ENCODE assay signal across 17 cellular contexts in genomic region chr4:37699874-37700481, GRCh38. TPM values are rescaled to one million over a fixed set of nuclear protein-coding genes. Genes with fewer than 3 reads are reported as not detected.
DNase-seq lines count a peak whose midpoint lies in the region; ATAC-seq, FAIRE-seq and TF ChIP-seq lines count a peak whose summit lies in the region.
"Had no signal": no experiment of that assay in that cellular context is flagged by ENCODE, and none has a peak within 500 bp of the region (broad histone marks: within the 10 kb centered on the region; RNA-seq: fewer than 3 reads in every experiment).

No MANE protein-coding gene starts in this region.

- ATAC-seq in HepG2 (peak; percentile 57), right lobe of liver (no peak), left colon (peak; percentile 98)
- ATAC-seq: HCT116 had no signal

- CTCF ChIA-PET in HepG2 (lab: Yijun Ruan, JAX; ENCODE audit: low intra/inter-chr PET ratio, low total read pairs), result no interaction called here

- 5% methylated on average over 5 of the region's 5 CpGs for WGBS in HepG2 (ENCODE audit: low lambda C conversion rate)
- WGBS in right lobe of liver (ENCODE audit: insufficient coverage, low coverage, low lambda C conversion rate, missing lambda C conversion rate), result 58% methylated on average over 5 of the region's 5 CpGs
- 12 to 65% (median 24%) methylated on average over 5 of the region's 5 CpGs for WGBS in small intestine, 3 donors
- WGBS in sigmoid colon, 2 donors, result 29 to 75% methylated on average over 5 of the region's 5 CpGs

- DNase-seq in HepG2 (ENCODE audit: low spot score) (no peak), right lobe of liver (no peak), left colon (no peak), small intestine (peak; percentile 91), DMS153 treated with DMSO at 0.1 percent for 48 hours (lab: John Stamatoyannopoulos, UW; ENCODE audit: unreplicated experiment) (no peak), sigmoid colon (no peak), NCI-H2171 (lab: John Stamatoyannopoulos, UW) (no peak)
- DNase-seq: 8988T; CD4-positive, alpha-beta memory T cell; DMS153; DMS79 treated with DMSO at 0.1 percent for 48 hours; GF-D8; GOT3; H7 had no signal

- TF ChIP-seq EP300 in HepG2 (IDR thresholded peaks at IDR 0.05; ENCODE audit: low read depth in 2 of 2, low read length in 2 of 2) (no peak), HepG2 (CRISPR knock-in tag; IDR thresholded peaks at IDR 0.05; ENCODE audit: borderline replicate concordance) (no peak), sigmoid colon (IDR thresholded peaks at IDR 0.05) (no peak)

- no peak overlapping the region for H3K27ac ChIP-seq in HepG2 (ENCODE audit: extremely low read length, insufficient read depth, low read length)
- H3K27ac ChIP-seq in right lobe of liver, result no peak overlapping the region
- H3K27ac ChIP-seq in small intestine (ENCODE audit: low read depth in 1 of 2, low read length in 1 of 2), result no peak overlapping the region
- H3K27ac ChIP-seq in sigmoid colon, result no peak overlapping the region
- H3K27ac ChIP-seq: BLaER1, HL-60 had no signal

- H3K9ac ChIP-seq in HepG2 (ENCODE audit: insufficient read depth, low read depth, low read length), result no peak overlapping the region
- H3K9ac ChIP-seq: BLaER1 had no signal

- POLR2A ChIA-PET in HepG2 (lab: Yijun Ruan, JAX), result no interaction called here

- no peaks in the 10 kb centered on the region; a peak in 2 of 5 replicates for H3K27me3 ChIP-seq in HepG2 (ENCODE audit: control insufficient read depth in 1 of 2, insufficient read depth in 2 of 2, low read length in 2 of 2)
- no peaks in the 10 kb centered on the region for H3K27me3 ChIP-seq in right lobe of liver
- H3K27me3 ChIP-seq in small intestine (ENCODE audit: control insufficient read depth in 2 of 2, insufficient read depth in 2 of 2, low read length in 2 of 2), result no peaks in the 10 kb centered on the region
- H3K27me3 ChIP-seq in sigmoid colon, result no peaks in the 10 kb centered on the region
- H3K27me3 ChIP-seq: BLaER1 had no signal

- peak overlapping the region; percentile 7; the same call in 1 of the 2 replicates for H3K4me2 ChIP-seq in HepG2 (ENCODE audit: low read depth, low read length)
- H3K4me2 ChIP-seq: BLaER1 had no signal

- H3K4me3 ChIP-seq in HepG2 (replicated peaks in 1 of 3; ENCODE audit: insufficient read depth in 1 of 3, low read depth in 2 of 3, low read length in 3 of 3) (no peak overlapping the region), right lobe of liver (no peak overlapping the region), small intestine (ENCODE audit: low read depth in 1 of 2, low read length in 2 of 2) (no peak overlapping the region), sigmoid colon (no peak overlapping the region)
- H3K4me3 ChIP-seq: BLaER1 had no signal

- no TSS peak for BruUV-seq in HepG2 (replicated peaks; lab: Mats Ljungman, UMichigan)

- in situ Hi-C loops in HepG2 (cut with HindIII; ENCODE audit: extremely low pct_ligation_motif_present, low pct_unique_long_range_greater_than_20kb), result no loop called here

- TF ChIP-seq POLR2A in HepG2 (IDR thresholded peaks at IDR 0.05; ENCODE audit: insufficient read depth in 1 of 2, low read depth in 2 of 2, low read length in 2 of 2) (no peak), right lobe of liver (IDR thresholded peaks at IDR 0.05) (no peak), sigmoid colon (IDR thresholded peaks at IDR 0.05) (no peak)

- intact Hi-C loops in HepG2 (cut with micrococcal nuclease; ENCODE audit: unreplicated experiment) (no loop called here), right lobe of liver (cut with DNase I) (no loop called here), left colon (cut with DNase I, micrococcal nuclease) (no loop called here), sigmoid colon (cut with DNase I) (no loop called here)

- H4K20me1 ChIP-seq in HepG2 (ENCODE audit: insufficient read depth, low read length), result no peaks in the 10 kb centered on the region
- H4K20me1 ChIP-seq: BLaER1 had no signal

- H3K79me2 ChIP-seq in HepG2 (ENCODE audit: insufficient read depth, low read length), result no peaks in the 10 kb centered on the region

- TF ChIP-seq RAD21 in HepG2 (CRISPR knock-in tag; IDR thresholded peaks at IDR 0.05), result no peak

- TF ChIP-seq CTCF in HepG2 (CRISPR knock-in tag; IDR thresholded peaks at IDR 0.05) (no peak), right lobe of liver (IDR thresholded peaks at IDR 0.05) (no peak), sigmoid colon (IDR thresholded peaks at IDR 0.05) (no peak)

- H3K9me3 ChIP-seq in HepG2 (ENCODE audit: low read length) (no peaks in the 10 kb centered on the region), right lobe of liver (no peaks in the 10 kb centered on the region), small intestine (ENCODE audit: control insufficient read depth, low read depth) (no peaks in the 10 kb centered on the region), sigmoid colon (no peaks in the 10 kb centered on the region)
- H3K9me3 ChIP-seq: BLaER1 had no signal

- H3K36me3 ChIP-seq in HepG2 (replicated peaks in 1 of 2; ENCODE audit: control insufficient read depth in 1 of 2, insufficient read depth in 2 of 2, low read length in 2 of 2) (no peaks in the 10 kb centered on the region), right lobe of liver (no peaks in the 10 kb centered on the region), small intestine (ENCODE audit: control insufficient read depth in 2 of 2, insufficient read depth in 2 of 2, low read length in 2 of 2) (no peaks in the 10 kb centered on the region), sigmoid colon (no peaks in the 10 kb centered on the region)
- H3K36me3 ChIP-seq: BLaER1 had no signal

- FAIRE-seq in HepG2 (lab: Jason Lieb, UNC) (peak; percentile 39), small intestine (lab: Jason Lieb, UNC) (no peak)

- H3K4me1 ChIP-seq in HepG2 (ENCODE audit: insufficient read depth, low read length) (peaks cover 29% of the 10 kb centered on the region), right lobe of liver (no peaks in the 10 kb centered on the region), small intestine (ENCODE audit: control insufficient read depth in 2 of 2, insufficient read depth in 1 of 2, low read depth in 1 of 2, low read length in 1 of 2) (peaks cover 0 to 4% of the 10 kb centered on the region in 2 donors), sigmoid colon (no peaks in the 10 kb centered on the region)
- H3K4me1 ChIP-seq: BLaER1 had no signal

- H2AFZ ChIP-seq in HepG2 (ENCODE audit: low read length), result no peak overlapping the region

TF ChIP-seq in HepG2, 621 proteins besides CTCF, POLR2A, EP300 and RAD21 (continues in another document):
- TF ChIP-seq TOPORS (CRISPR knock-in tag; IDR thresholded peaks at IDR 0.05) (no peak), ZNF30 (CRISPR knock-in tag; IDR thresholded peaks at IDR 0.05) (no peak), MBNL3 (CRISPR knock-in tag; conservative IDR thresholded peaks at IDR 0.05) (no peak)

RNA-seq across cellular contexts. Expression of gene RELL1, which starts 13.8 kb away (rescaled TPM):
- 40.1 and 58.4 TPM in 2 replicates for total RNA-seq in HepG2 (2016; rRNA removed; fragmentation: Illumina TruSeq; extraction: Trizol)
- total RNA-seq in HepG2 (2016; cell fraction: cytosol; rRNA removed; fragmentation: Illumina TruSeq; extraction: Trizol; ENCODE audit: low read depth), result 124 and 130 TPM in 2 replicates
- total RNA-seq in HepG2 (2016; cell fraction: insoluble cytoplasmic fraction; rRNA removed; fragmentation: Illumina TruSeq; extraction: Trizol), result 37.4 and 57.3 TPM in 2 replicates
- total RNA-seq in HepG2 (2016; cell fraction: membrane; rRNA removed; fragmentation: Illumina TruSeq; extraction: Trizol), result 53.5 and 55.2 TPM in 2 replicates
- 36.9 and 45.2 TPM in 2 replicates for total RNA-seq in HepG2 (2016; cell fraction: nucleus; rRNA removed; fragmentation: Illumina TruSeq; extraction: Trizol)
- polyA plus RNA-seq in HepG2 (2011; rRNA removed), result 8.4 and 11.1 TPM in 2 replicates
- 9.0 and 9.6 TPM in 2 replicates for polyA plus RNA-seq in HepG2 (2011; cell fraction: cytosol; rRNA removed)
- polyA plus RNA-seq in HepG2 (2011; cell fraction: nucleus; rRNA removed), result 5.5 and 7.2 TPM in 2 replicates
- 3.1 and 3.9 TPM in 2 replicates for polyA plus RNA-seq in HepG2 (2012)
- polyA plus RNA-seq in HepG2 (2016; cell fraction: cytosol; fragmentation: Illumina TruSeq; extraction: Trizol; ENCODE audit: low read depth), result 1.5 and 2.3 TPM in 2 replicates
- polyA plus RNA-seq in HepG2 (2016; cell fraction: insoluble cytoplasmic fraction; fragmentation: Illumina TruSeq; extraction: Trizol; ENCODE audit: low read depth), result 6.7 and 8.9 TPM in 2 replicates
- polyA plus RNA-seq in HepG2 (2016; cell fraction: membrane; fragmentation: Illumina TruSeq; extraction: Trizol; ENCODE audit: low read depth), result 3.9 and 4.1 TPM in 2 replicates
- 13.1 and 16.3 TPM in 2 replicates for polyA plus RNA-seq in HepG2 (2016; cell fraction: nucleus; fragmentation: Illumina TruSeq; extraction: Trizol; ENCODE audit: insufficient read depth, low read depth)
- 7.8 and 39.4 TPM in 2 replicates for polyA minus RNA-seq in HepG2 (2011; rRNA and poly(A)+ RNA removed; ENCODE audit: low replicate concordance)
- polyA minus RNA-seq in HepG2 (2011; cell fraction: cytosol; rRNA and poly(A)+ RNA removed), result 31.9 and 37.6 TPM in 2 replicates
- 16.4 and 18.5 TPM in 2 replicates for polyA minus RNA-seq in HepG2 (2011; cell fraction: nucleus; rRNA and poly(A)+ RNA removed)
- total RNA-seq in right lobe of liver, result 10 to 100 TPM in 1 of 6 experiments, 1 to 10 TPM in 5; 5.7 to 14.6 (median 7.8) TPM
- 10 to 100 TPM; 53.7 to 75.0 TPM for total RNA-seq in left colon
- 1 to 10 TPM in 2 of 3 donors, under 1 TPM in 1; 0.89 to 6.8 (median 1.6) TPM for polyA plus RNA-seq in small intestine
- total RNA-seq in sigmoid colon, result 10 to 100 TPM; 38.8 to 63.2 (median 47.1) TPM
- polyA plus RNA-seq in sigmoid colon, result 1 to 10 TPM; 4.2 to 9.9 (median 4.8) TPM

Comparison
In these comparisons a context has a peak if more than half of its experiments do, and no peak if none do; other contexts are left out.
1. ATAC-seq: peak in HepG2 (single experiment) and left colon (single experiment); none in right lobe of liver (0 of 4).